Comparison of ENCODE assay signal across 21 cellular contexts in genomic region chr16:77758046-77758445, GRCh38.
"Had no signal": no experiment of that assay in that cellular context is flagged by ENCODE, and none has a peak within 500 bp of the region (broad histone marks: within the 10 kb centered on the region; RNA-seq: fewer than 3 reads in every experiment).

No MANE protein-coding gene starts in this region.

- H3K27ac ChIP-seq: RWPE1 had no signal

- H3K36me3 ChIP-seq: MG63 had no signal

- H3K9ac ChIP-seq: SK-N-SH had no signal

- H3K27me3 ChIP-seq: MG63 had no signal

- H3K9me3 ChIP-seq: MG63, SK-N-SH had no signal

- H3K4me2 ChIP-seq: SK-N-SH had no signal

- DNase-seq: IMR-90, Karpas-422, KG1, MG63, NCI-H1092, NCI-H1105 treated with DMSO at 0.1 percent for 48 hours, NCI-H1417 treated with DMSO at 0.1 percent for 48 hours, NCI-H146, NCI-H1694 treated with DMSO at 0.1 percent for 48 hours, NCI-H1930, NCI-H2081, NCI-H2107, NCI-H2227 treated with DMSO at 0.1 percent for 48 hours, NCI-H510A, NCI-H524 treated with DMSO at 0.1 percent for 48 hours, NCI-H69, NCI-H774, PC-3, SHP77, SK-N-SH had no signal

- H3K4me3 ChIP-seq: MG63 had no signal
